In the genomic region with DNA sequence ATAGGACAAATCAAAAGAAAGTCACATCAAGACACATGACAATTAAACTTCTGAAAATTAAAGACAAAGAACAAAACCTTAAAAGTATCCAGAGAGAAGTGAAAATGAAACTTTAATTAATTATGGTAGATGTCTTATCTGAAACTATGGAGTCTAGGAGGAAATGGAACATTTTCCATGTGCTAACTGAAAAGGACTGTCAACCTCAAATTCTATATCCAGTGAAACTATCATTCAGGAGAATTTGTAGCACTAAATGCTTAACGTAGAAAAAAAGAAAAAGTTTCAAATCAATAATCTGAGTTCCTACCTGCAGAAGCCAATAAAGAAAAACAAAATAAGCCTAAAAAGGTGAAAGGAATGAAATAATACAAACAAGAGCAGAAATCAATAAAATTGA, we compare ENCODE assay signal across 32 cellular contexts. TPM values are rescaled to one million over a fixed set of nuclear protein-coding genes. Genes with fewer than 3 reads are reported as not detected.
"Had no signal": no experiment of that assay in that cellular context is flagged by ENCODE, and none has a peak within 500 bp of the region (broad histone marks: within the 10 kb centered on the region; RNA-seq: fewer than 3 reads in every experiment).

No MANE protein-coding gene starts in this region.

- H3K36me3 ChIP-seq: colonic mucosa, esophagus squamous epithelium, gastrocnemius medialis, heart right ventricle, left lung, lower lobe of right lung had no signal

- DNase-seq: colonic mucosa; cortex of kidney; effector CD8-positive, alpha-beta T cell; effector memory CD8-positive, alpha-beta T cell; endodermal cell; erythroblast; esophagus squamous epithelium; foreskin fibroblast; foreskin melanocyte; gastrocnemius medialis; glutamatergic neuron; head of caudate nucleus; heart right ventricle; hippocampal formation; left cardiac atrium; left lung; left ventricle myocardium superior; lower lobe of right lung; mesenchymal stem cell; mucosa of descending colon; naive B cell had no signal

- H3K27ac ChIP-seq: colonic mucosa, epithelial cell of prostate, esophagus squamous epithelium, gastrocnemius medialis, heart right ventricle, left lung, lower lobe of right lung had no signal

- H3K4me1 Mint-ChIP-seq: endodermal cell, mesothelial cell of epicardium had no signal

- H3K27me3 ChIP-seq: colonic mucosa, gastrocnemius medialis, heart right ventricle, left lung had no signal

- H3K27me3 Mint-ChIP-seq: effector memory CD8-positive, alpha-beta T cell had no signal

- H3K4me3 ChIP-seq: colonic mucosa, esophagus squamous epithelium, gastrocnemius medialis, heart right ventricle, left lung, lower lobe of right lung, mucosa of descending colon had no signal

- H3K27ac Mint-ChIP-seq: dendritic cell treated with granulocyte-macrophage colony-stimulating factor and Interleukin-4, amounts not matched to agents 40 ng/mL and 50 ng/mL, for 4 days; endodermal cell; mesothelial cell of epicardium; naive B cell had no signal

- H3K9me3 ChIP-seq: colonic mucosa, gastrocnemius medialis, lower lobe of right lung had no signal

- H3K36me3 Mint-ChIP-seq: mesothelial cell of epicardium had no signal

- H3K4me3 Mint-ChIP-seq: dendritic cell treated with granulocyte-macrophage colony-stimulating factor and Interleukin-4, amounts not matched to agents 40 ng/mL and 50 ng/mL, for 4 days; effector memory CD8-positive, alpha-beta T cell; endodermal cell; mesothelial cell of epicardium; naive B cell had no signal

- H3K4me1 ChIP-seq: colonic mucosa, esophagus squamous epithelium, left lung, lower lobe of right lung had no signal

- ATAC-seq: effector memory CD8-positive, alpha-beta T cell; esophagus mucosa; gastrocnemius medialis; heart right ventricle; left cardiac atrium; left lung; left ventricle myocardium superior; lower lobe of right lung; mucosa of descending colon had no signal

RNA-seq across cellular contexts. Expression of a gene that starts 33.1 kb away (rescaled TPM):
- total RNA-seq: colonic mucosa, dermis microvascular lymphatic vessel endothelial cell, esophagus mucosa, glomerular endothelial cell, kidney epithelial cell, left lung, lower leg skin, lower lobe of right lung, lung microvascular endothelial cell, mesenteric fat pad, mesothelial cell of epicardium had no signal
- polyA plus RNA-seq: keratinocyte had no signal
